Comparison of ENCODE assay signal across 31 cellular contexts in genomic region chr18:33097126-33097525, GRCh38.
"Had no signal": no experiment of that assay in that cellular context is flagged by ENCODE, and none has a peak within 500 bp of the region (broad histone marks: within the 10 kb centered on the region; RNA-seq: fewer than 3 reads in every experiment).

No MANE protein-coding gene starts in this region.

- H3K27me3 ChIP-seq: ovary, suprapubic skin, tibial artery had no signal

- FAIRE-seq: colon, small intestine had no signal

- H3K27me3 Mint-ChIP-seq: activated CD4-positive, alpha-beta memory T cell treated with anti-CD3 and anti-CD28 coated beads, Interleukin-2, amount 10 ng/mL, durations not matched to agents 7 days and 5 days; activated CD4-positive, alpha-beta T cell treated with anti-CD3 and anti-CD28 coated beads, Interleukin-2, amount 10 ng/mL, durations not matched to agents 7 days and 5 days; activated T-cell treated with anti-CD3 and anti-CD28 coated beads, Interleukin-2, amount 50 U/mL, for 24 hours; progenitor cell of endocrine pancreas; stimulated activated naive B cell treated with anti-CD40 and anti-IgM and Interleukin-4, amounts not matched to agents 10 μg/mL and 1 μg/mL and 100 μg/mL, for 72 hours; T-helper 17 cell had no signal

- ATAC-seq: left cardiac atrium; left ventricle myocardium superior; sciatic nerve; stimulated activated naive B cell treated with anti-CD40 and anti-IgM and Interleukin-4, amounts not matched to agents 10 μg/mL and 1 μg/mL and 100 μg/mL, for 72 hours; T-helper 17 cell had no signal

- H3K4me3 ChIP-seq: ovary, suprapubic skin, tibial artery had no signal

- H3K9me3 Mint-ChIP-seq: activated CD4-positive, alpha-beta T cell treated with anti-CD3 and anti-CD28 coated beads, Interleukin-2, amount 10 ng/mL, durations not matched to agents 7 days and 5 days; mesothelial cell of epicardium; naive B cell; nephron progenitor cell; stimulated activated naive B cell treated with anti-CD40 and anti-IgM and Interleukin-4, amounts not matched to agents 10 μg/mL and 1 μg/mL and 100 μg/mL, for 72 hours had no signal

- H3K36me3 ChIP-seq: ovary, suprapubic skin, tibial artery had no signal

- H3K9me3 ChIP-seq: ovary, suprapubic skin, tibial artery had no signal

- H3K36me3 Mint-ChIP-seq: mesothelial cell of epicardium; naive B cell; stimulated activated naive B cell treated with anti-CD40 and anti-IgM and Interleukin-4, amounts not matched to agents 10 μg/mL and 1 μg/mL and 100 μg/mL, for 72 hours had no signal

- H3K4me1 Mint-ChIP-seq: activated CD4-positive, alpha-beta memory T cell treated with anti-CD3 and anti-CD28 coated beads, Interleukin-2, amount 10 ng/mL, durations not matched to agents 7 days and 5 days; activated CD4-positive, alpha-beta T cell treated with anti-CD3 and anti-CD28 coated beads, Interleukin-2, amount 10 ng/mL, durations not matched to agents 7 days and 5 days; mesothelial cell of epicardium; naive B cell; nephron progenitor cell; stimulated activated naive B cell treated with anti-CD40 and anti-IgM and Interleukin-4, amounts not matched to agents 10 μg/mL and 1 μg/mL and 100 μg/mL, for 72 hours; T-helper 17 cell had no signal

- H3K27ac ChIP-seq: ovary, suprapubic skin, tibial artery had no signal

- H3K4me3 Mint-ChIP-seq: activated CD4-positive, alpha-beta memory T cell treated with anti-CD3 and anti-CD28 coated beads, Interleukin-2, amount 10 ng/mL, durations not matched to agents 7 days and 5 days; activated CD4-positive, alpha-beta T cell treated with anti-CD3 and anti-CD28 coated beads, Interleukin-2, amount 10 ng/mL, durations not matched to agents 7 days and 5 days; activated T-cell treated with anti-CD3 and anti-CD28 coated beads, Interleukin-2, amount 50 U/mL, for 24 hours; mesothelial cell of epicardium; naive B cell; nephron progenitor cell; stimulated activated naive B cell treated with anti-CD40 and anti-IgM and Interleukin-4, amounts not matched to agents 10 μg/mL and 1 μg/mL and 100 μg/mL, for 72 hours; T-helper 17 cell had no signal

- H3K27ac Mint-ChIP-seq: activated CD4-positive, alpha-beta memory T cell treated with anti-CD3 and anti-CD28 coated beads, Interleukin-2, amount 10 ng/mL, durations not matched to agents 7 days and 5 days; activated CD4-positive, alpha-beta T cell treated with anti-CD3 and anti-CD28 coated beads, Interleukin-2, amount 10 ng/mL, durations not matched to agents 7 days and 5 days; activated T-cell treated with anti-CD3 and anti-CD28 coated beads, Interleukin-2, amount 50 U/mL, for 24 hours; mesothelial cell of epicardium; naive B cell; nephron progenitor cell; progenitor cell of endocrine pancreas; stimulated activated naive B cell treated with anti-CD40 and anti-IgM and Interleukin-4, amounts not matched to agents 10 μg/mL and 1 μg/mL and 100 μg/mL, for 72 hours; T-helper 17 cell had no signal

- DNase-seq: activated CD4-positive, alpha-beta memory T cell treated with anti-CD3 and anti-CD28 coated beads, Interleukin-2, amount 10 ng/mL, durations not matched to agents 7 days and 5 days; activated CD4-positive, alpha-beta T cell treated with anti-CD3 and anti-CD28 coated beads, Interleukin-2, amount 10 ng/mL, durations not matched to agents 7 days and 5 days; activated CD4-positive, CD25-positive, alpha-beta regulatory T cell treated with anti-CD3 and anti-CD28 coated beads, Interleukin-2, amount 50 U/mL, for 72 hours; activated CD8-positive, alpha-beta memory T cell treated with anti-CD3 and anti-CD28 coated beads, Interleukin-2, amount 50 U/mL, for 48 hours; activated gamma-delta T cell; activated naive CD4-positive, alpha-beta T cell treated with anti-CD3 and anti-CD28 coated beads, Interleukin-2, amount 50 U/mL, for 16 hours; activated T-cell treated with anti-CD3 and anti-CD28 coated beads, Interleukin-2, amount 50 U/mL, for 24 hours; amniotic stem cell; dermis blood vessel endothelial cell; effector CD4-positive, alpha-beta T cell; head of caudate nucleus; left cardiac atrium; left ventricle myocardium superior; mammary epithelial cell; naive B cell; nephron progenitor cell; ovary; retina; small intestine; stimulated activated CD4-positive, alpha-beta T cell treated with anti-CD3 and anti-CD28 coated beads, Interleukin-4, amount 100 ng/mL, for 4 hours; stimulated activated CD8-positive, alpha-beta memory T cell treated with anti-CD3 and anti-CD28 coated beads, Interleukin-4, amount 100 ng/mL, for 48 hours; stimulated activated naive B cell treated with anti-CD40 and anti-IgM and Interleukin-4, amounts not matched to agents 10 μg/mL and 1 μg/mL and 100 μg/mL, for 72 hours; SW 1271; T-helper 17 cell; T1000; tibial artery had no signal

- H3K4me1 ChIP-seq: suprapubic skin, tibial artery had no signal
